ENCODE assay signal across 8 cellular contexts in genomic region chr7:66628361-66629221, GRCh38. TPM values are rescaled to one million over a fixed set of nuclear protein-coding genes. Genes with fewer than 3 reads are reported as not detected.
A peak's percentile ranks its signal among the peaks of the same experiment; 100 is the strongest.
DNase-seq lines count a peak whose midpoint lies in the region; ATAC-seq, FAIRE-seq and TF ChIP-seq lines count a peak whose summit lies in the region.

TSS of gene KCTD7 (plus strand) at chr7:66628881. CDS start at chr7:66629065, 184 bp downstream.

- peaks cover 4% of the 10 kb centered on the region for H3K4me1 ChIP-seq in smooth muscle cell (ENCODE audit: low read depth)

- peak; percentile 90 for ATAC-seq in HG03175 (IDR thresholded peaks at IDR 0.05; ENCODE audit: unreplicated experiment)

- peak within 1 kb of the TSS; percentile 87 for H3K27ac ChIP-seq in smooth muscle cell (ENCODE audit: low read depth)

- H3K36me3 ChIP-seq in bronchial epithelial cell (ENCODE audit: control insufficient read depth, insufficient read depth, low read length) (no peaks in the 10 kb centered on the region), smooth muscle cell (ENCODE audit: low read depth) (no peaks in the 10 kb centered on the region)

- under 1% methylated on average over 84 of the region's 93 CpGs for WGBS in smooth muscle cell (ENCODE audit: low lambda C conversion rate)

- peak within 1 kb of the TSS; percentile 81 for H3K9ac ChIP-seq in smooth muscle cell (ENCODE audit: low read depth)

- DNase-seq in AG08395 (ENCODE audit: low spot score) (peak; percentile 99), NCI-H2227 treated with DMSO at 0.1 percent for 48 hours (lab: John Stamatoyannopoulos, UW) (peak; percentile 98), bronchial epithelial cell (ENCODE audit: low read depth) (peak; percentile 90), iPS-NIHi7 (ENCODE audit: extremely low spot score) (peak; percentile 99), smooth muscle cell (lab: John Stamatoyannopoulos, UW; ENCODE audit: unreplicated experiment) (peak; percentile 96)

- H3K27me3 ChIP-seq in bronchial epithelial cell (ENCODE audit: control insufficient read depth, insufficient read depth, low read length) (no peaks in the 10 kb centered on the region), smooth muscle cell (ENCODE audit: low read depth) (no peaks in the 10 kb centered on the region)

- no peaks in the 10 kb centered on the region for H3K9me3 ChIP-seq in smooth muscle cell (replicated peaks; ENCODE audit: low read depth)

- in situ Hi-C loops in GM18951 (cut with MboI; ENCODE audit: low sequenced_read_pairs, unreplicated experiment): no loop called here

- TF ChIP-seq POLR2A in GM18951 (IDR thresholded peaks at IDR 0.05; ENCODE audit: extremely low read depth, insufficient read depth, insufficient read length): peak; percentile 97

- no peak for FAIRE-seq in bronchial epithelial cell (lab: Jason Lieb, UNC)

- H3K4me3 ChIP-seq in WI38 (ENCODE audit: low read depth, low read length): peak within 1 kb of the TSS; percentile 78
- peak within 1 kb of the TSS; percentile 87 for H3K4me3 ChIP-seq in bronchial epithelial cell (ENCODE audit: low read depth, low read length)
- H3K4me3 ChIP-seq in smooth muscle cell: peak within 1 kb of the TSS; percentile 68

- TF ChIP-seq CTCF in WI38 (IDR thresholded peaks at IDR 0.05; ENCODE audit: low read depth, low read length) (no peak), bronchial epithelial cell (IDR thresholded peaks at IDR 0.05; ENCODE audit: insufficient read depth, low read length, severe bottlenecking) (no peak), smooth muscle cell (IDR thresholded peaks at IDR 0.05; ENCODE audit: borderline replicate concordance, insufficient read depth, poor library complexity, severe bottlenecking) (no peak)

- H2AFZ ChIP-seq in smooth muscle cell (ENCODE audit: low read depth): peak within 1 kb of the TSS; percentile 63

- H4K20me1 ChIP-seq in smooth muscle cell (ENCODE audit: low read depth): no peaks in the 10 kb centered on the region

- H3K4me2 ChIP-seq in smooth muscle cell: peak within 1 kb of the TSS; percentile 94

- H3K79me2 ChIP-seq in smooth muscle cell (ENCODE audit: low read depth): peaks cover 20% of the 10 kb centered on the region

- peaks cover 12% of the 10 kb centered on the region for H3F3A ChIP-seq in smooth muscle cell (ENCODE audit: low read depth)

RNA-seq across cellular contexts. Expression of gene KCTD7, which starts in this region (rescaled TPM):
- total RNA-seq in bronchial epithelial cell (3.2 and 5.0 TPM in 2 replicates), smooth muscle cell (6.3 and 8.1 TPM in 2 replicates)
- 3.9 and 4.8 TPM in 2 replicates for polyA plus RNA-seq in smooth muscle cell

Comparison
In these comparisons a context has a peak if more than half of its experiments do, and no peak if none do; other contexts are left out.
1. Peak in every context shown above with its lines: DNase-seq, ATAC-seq, H3K4me3 ChIP-seq and H3K27ac ChIP-seq.